ENCODE assay signal across 8 cellular contexts in the genomic region with DNA sequence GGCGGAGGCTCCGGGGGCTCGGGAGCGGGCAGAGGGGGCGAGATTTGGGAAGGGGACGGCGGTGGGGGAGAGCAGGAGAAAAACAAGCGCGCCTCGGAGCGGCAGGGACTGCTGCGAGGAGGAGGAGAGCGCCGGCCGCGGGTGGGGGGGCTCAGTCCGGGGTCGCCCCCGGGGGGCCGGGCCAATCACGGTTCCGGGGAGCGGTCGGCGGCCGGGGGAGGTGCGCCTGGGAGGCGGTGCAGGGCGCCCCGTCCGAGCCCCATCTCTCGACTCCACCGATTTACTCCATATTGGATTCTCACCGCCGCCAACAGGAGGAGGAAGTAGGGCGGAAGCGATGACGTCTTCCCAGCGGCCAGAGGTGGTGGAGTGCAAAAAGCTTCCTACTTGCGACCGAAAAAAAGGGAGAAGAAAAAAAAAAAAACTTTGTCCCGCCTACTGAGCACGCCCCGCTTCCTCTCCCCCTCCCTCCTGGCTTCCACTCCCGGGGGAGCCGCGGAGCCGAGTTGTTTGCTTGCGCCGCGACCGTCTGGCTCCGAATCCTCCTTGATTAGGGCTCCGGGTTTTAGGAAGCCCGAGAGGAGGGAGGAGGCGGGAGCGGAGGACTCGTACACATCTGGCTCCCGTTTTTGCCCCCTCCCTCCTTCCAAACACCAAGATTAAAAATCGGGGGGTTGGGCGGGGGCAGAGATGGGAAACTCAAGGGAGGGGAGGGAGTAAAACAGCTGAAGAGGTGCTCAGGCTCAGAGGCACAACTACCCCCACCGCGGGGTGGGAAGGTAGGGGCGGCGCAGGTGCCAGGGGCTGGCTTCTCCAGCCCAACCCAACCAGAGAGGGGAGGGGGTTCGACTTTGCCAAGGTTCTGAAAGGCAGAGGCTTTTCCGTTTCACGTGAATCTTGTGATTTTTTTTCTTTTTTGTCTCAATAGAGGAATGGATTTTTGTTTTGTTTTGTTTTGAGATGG. TPM values are rescaled to one million over a fixed set of nuclear protein-coding genes. Genes with fewer than 3 reads are reported as not detected.
DNase-seq lines count a peak whose midpoint lies in the region; ATAC-seq and TF ChIP-seq lines count a peak whose summit lies in the region.

A gene with protein sequence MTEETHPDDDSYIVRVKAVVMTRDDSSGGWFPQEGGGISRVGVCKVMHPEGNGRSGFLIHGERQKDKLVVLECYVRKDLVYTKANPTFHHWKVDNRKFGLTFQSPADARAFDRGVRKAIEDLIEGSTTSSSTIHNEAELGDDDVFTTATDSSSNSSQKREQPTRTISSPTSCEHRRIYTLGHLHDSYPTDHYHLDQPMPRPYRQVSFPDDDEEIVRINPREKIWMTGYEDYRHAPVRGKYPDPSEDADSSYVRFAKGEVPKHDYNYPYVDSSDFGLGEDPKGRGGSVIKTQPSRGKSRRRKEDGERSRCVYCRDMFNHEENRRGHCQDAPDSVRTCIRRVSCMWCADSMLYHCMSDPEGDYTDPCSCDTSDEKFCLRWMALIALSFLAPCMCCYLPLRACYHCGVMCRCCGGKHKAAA (minus strand): TSS at position 373 of the 964 bp plus-strand sequence. CDS start 612 bp downstream, outside the sequence.

- ATAC-seq in HG03196 (IDR thresholded peaks at IDR 0.05; ENCODE audit: unreplicated experiment) = peak; percentile 30
- ATAC-seq in activated CD4-positive, CD25-positive, alpha-beta regulatory T cell treated with anti-CD3 and anti-CD28 coated beads, Interleukin-2, amount 50 U/mL, for 24 hours = peak; percentile 44

- H3K4me3 ChIP-seq in choroid plexus epithelial cell (ENCODE audit: low read depth, low read length) = peak within 1 kb of the TSS; percentile 88
- H3K4me3 ChIP-seq in kidney epithelial cell (ENCODE audit: low read depth, low read length) = peak within 1 kb of the TSS; percentile 84

- peak; percentile 78 for DNase-seq in NK-92 treated with Interleukin-12 subunit alpha and Interleukin-12 subunit beta, amount 100 ng/mL, for 24 hours (lab: John Stamatoyannopoulos, UW)
- DNase-seq in NK-92 (lab: John Stamatoyannopoulos, UW; ENCODE audit: unreplicated experiment) = no peak
- DNase-seq in NCI-H345 treated with DMSO at 0.1 percent for 48 hours (lab: John Stamatoyannopoulos, UW; ENCODE audit: unreplicated experiment) = peak; percentile 72
- DNase-seq in choroid plexus epithelial cell (ENCODE audit: low read depth) = peak; percentile 98
- DNase-seq in kidney epithelial cell (ENCODE audit: low read depth) = peak; percentile 87
- DNase-seq in stimulated activated CD4-positive, alpha-beta T cell treated with anti-CD3 and anti-CD28 coated beads, Interleukin-12 subunit alpha, Interleukin-12 subunit beta, amount 100 ng/mL, for 48 hours (ENCODE audit: low read depth in 2 of 3, low spot score in 1 of 3) = peak; percentile 45 to 70 (median 69)

- no peaks in the 10 kb centered on the region for H3K36me3 ChIP-seq in kidney epithelial cell (ENCODE audit: control insufficient read depth, insufficient read depth, low read length)

- H3K27me3 ChIP-seq in kidney epithelial cell (ENCODE audit: control insufficient read depth, insufficient read depth, low read length) = no peaks in the 10 kb centered on the region

- TF ChIP-seq CTCF in choroid plexus epithelial cell (conservative IDR thresholded peaks at IDR 0.05; ENCODE audit: low read depth, low read length) = peak; percentile 5
- no peak for TF ChIP-seq CTCF in kidney epithelial cell (IDR thresholded peaks at IDR 0.05; ENCODE audit: insufficient read depth, low read length, poor library complexity, severe bottlenecking)

RNA-seq across cellular contexts. Expression of the gene that starts here (rescaled TPM):
- 18.4 and 19.3 TPM in 2 replicates for total RNA-seq in kidney epithelial cell
